ENCODE assay signal across 1 cellular context in genomic region chr2:144253743-144254142, GRCh38.
TF ChIP-seq lines count a peak whose summit lies in the region.

No MANE protein-coding gene starts in this region.

TF ChIP-seq in K562, 482 proteins besides CTCF, POLR2A, EP300 and RAD21 (continued from another document):
- TF ChIP-seq CEBPZ (IDR thresholded peaks at IDR 0.05; ENCODE audit: borderline replicate concordance, low read depth, low read length) = peak; percentile 57; the same call in 1 of the 2 replicates
- no peak for TF ChIP-seq GTF2E2 (tag; IDR thresholded peaks at IDR 0.05)
- no peak for TF ChIP-seq ZC3H11A (IDR thresholded peaks at IDR 0.05; ENCODE audit: low read depth, low read length)
- TF ChIP-seq CBX3 (IDR thresholded peaks at IDR 0.05; ENCODE audit: borderline replicate concordance in 1 of 2, low read length in 2 of 2) = peak in 1 of 2 experiments; percentile 25; a peak in 1 of 3 replicates
- TF ChIP-seq ZNF280A (IDR thresholded peaks at IDR 0.05; ENCODE audit: low read depth, partially characterized antibody) = peak; percentile 22
- TF ChIP-seq ZNF395 (CRISPR knock-in tag; IDR thresholded peaks at IDR 0.05) = no peak
- peak; percentile 61 for TF ChIP-seq NFIC (IDR thresholded peaks at IDR 0.05)
- no peak for TF ChIP-seq TBL1XR1 (IDR thresholded peaks at IDR 0.05; ENCODE audit: low read length in 2 of 2)
- no peak for TF ChIP-seq SETDB1 (IDR thresholded peaks at IDR 0.05; ENCODE audit: low read length)
- peak; percentile 73 for TF ChIP-seq ZFP36 (IDR thresholded peaks at IDR 0.05; ENCODE audit: low read depth, low read length, partially characterized antibody)
- TF ChIP-seq POLR2AphosphoS5 (IDR thresholded peaks at IDR 0.05; ENCODE audit: control insufficient read depth, insufficient read depth, low read depth, low read length) = no peak
- no peak for TF ChIP-seq ZNF212 (CRISPR knock-in tag; IDR thresholded peaks at IDR 0.05)
- TF ChIP-seq SREBF1 (IDR thresholded peaks at IDR 0.05; ENCODE audit: borderline replicate concordance, low read depth, low read length) = no peak
- TF ChIP-seq CBX1 (IDR thresholded peaks at IDR 0.05; ENCODE audit: low read depth) = 0 out of 2 replicates have a peak, but pooled peaks have one; percentile 44
- no peak for TF ChIP-seq KAT8 (IDR thresholded peaks at IDR 0.05; ENCODE audit: low read depth)
- no peak for TF ChIP-seq ZNF785 (CRISPR knock-in tag; IDR thresholded peaks at IDR 0.05)
- TF ChIP-seq NR1H2 (CRISPR knock-in tag; IDR thresholded peaks at IDR 0.05) = no peak
TF ChIP-seq in K562: peak in this region for 6.
